Comparison of ENCODE assay signal across 1 cellular context in genomic region chr1:155295942-155296267, GRCh38.
TF ChIP-seq lines count a peak whose summit lies in the region.

No MANE protein-coding gene starts in this region.

TF ChIP-seq in H1, 55 proteins besides CTCF, POLR2A, EP300 and RAD21:
- TF ChIP-seq FOSL1 (IDR thresholded peaks at IDR 0.05; ENCODE audit: insufficient read depth, low read depth, low read length): no peak
- no peak for TF ChIP-seq POLR2AphosphoS5 (IDR thresholded peaks at IDR 0.05; ENCODE audit: low read depth, low read length)
- no peak for TF ChIP-seq CHD1 (IDR thresholded peaks at IDR 0.05; ENCODE audit: low read depth, low read length)
- TF ChIP-seq GABPA (IDR thresholded peaks at IDR 0.05; ENCODE audit: borderline replicate concordance, insufficient read depth, low read length): no peak
- no peak for TF ChIP-seq TCF12 (IDR thresholded peaks at IDR 0.05; ENCODE audit: low read depth, low read length)
- no peak for TF ChIP-seq SP1 (IDR thresholded peaks at IDR 0.05; ENCODE audit: low read depth, low read length)
- TF ChIP-seq ASH2L (IDR thresholded peaks at IDR 0.05; ENCODE audit: low read length): no peak
- no peak for TF ChIP-seq CBX5 (IDR thresholded peaks at IDR 0.05; ENCODE audit: low read depth, low read length)
- TF ChIP-seq TEAD4 (IDR thresholded peaks at IDR 0.05; ENCODE audit: low read depth, low read length): no peak
- no peak for TF ChIP-seq SIX5 (IDR thresholded peaks at IDR 0.05; ENCODE audit: low read depth, low read length)
- TF ChIP-seq BCL11A (IDR thresholded peaks at IDR 0.05; ENCODE audit: low read depth in 2 of 2, low read length in 2 of 2): no peak
- TF ChIP-seq BRCA1 (IDR thresholded peaks at IDR 0.05; ENCODE audit: low read depth, low read length): no peak
- TF ChIP-seq RBBP5 (IDR thresholded peaks at IDR 0.05; ENCODE audit: borderline replicate concordance, low read depth, low read length): no peak
- no peak for TF ChIP-seq POU5F1 (IDR thresholded peaks at IDR 0.05; ENCODE audit: low read depth, low read length)
- TF ChIP-seq YY1 (IDR thresholded peaks at IDR 0.05; ENCODE audit: low read depth, low read length): no peak
- no peak for TF ChIP-seq RFX5 (IDR thresholded peaks at IDR 0.05; ENCODE audit: borderline replicate concordance, low read depth, low read length)
